In the genomic region with DNA sequence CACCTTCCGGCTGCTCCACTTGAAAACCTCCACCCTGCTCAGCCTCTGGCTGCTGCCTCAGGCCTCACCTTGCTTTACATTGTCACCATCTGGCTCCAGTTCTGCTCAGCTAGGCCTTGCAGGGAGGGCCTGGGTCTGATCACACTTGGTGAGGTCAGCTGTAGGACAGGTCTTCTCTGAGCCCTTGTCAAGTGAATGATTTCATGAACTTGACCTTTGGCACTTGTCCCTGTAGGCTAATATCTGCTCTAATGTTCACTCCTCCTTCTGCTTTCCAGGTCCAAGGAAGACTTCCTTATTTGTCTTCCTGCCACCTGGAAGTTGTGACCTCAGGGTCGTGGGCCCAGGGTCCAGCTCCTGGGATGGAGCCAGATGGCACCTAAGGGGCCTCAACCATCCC, we compare ENCODE assay signal across 2 cellular contexts.
A peak's percentile ranks its signal among the peaks of the same experiment; 100 is the strongest.
TF ChIP-seq lines count a peak whose summit lies in the region.

No MANE protein-coding gene starts in this region.

TF ChIP-seq in K562, 482 proteins besides CTCF, POLR2A, EP300 and RAD21 (continued from another document):
- no peak for TF ChIP-seq NR2C1 (IDR thresholded peaks at IDR 0.05)
- TF ChIP-seq NR2C1 (tag; IDR thresholded peaks at IDR 0.05): 0 out of 2 replicates have a peak, but pooled peaks have one; percentile 16

TF ChIP-seq in liver, 16 proteins besides CTCF, POLR2A, EP300 and RAD21 (continued from another document):
- TF ChIP-seq GABPA (IDR thresholded peaks at IDR 0.05 in 1 of 2, conservative IDR thresholded peaks at IDR 0.05 in 1 of 2) (no peak), HNF4G (IDR thresholded peaks at IDR 0.05) (no peak), NR2F2 (IDR thresholded peaks at IDR 0.05) (peak; percentile 62), HNF4A (conservative IDR thresholded peaks at IDR 0.05) (peak; percentile 42 to 69), FOXA1 (IDR thresholded peaks at IDR 0.05) (no peak), JUND (IDR thresholded peaks at IDR 0.05) (no peak), FOXA2 (IDR thresholded peaks at IDR 0.05) (no peak)
